ENCODE assay signal across 16 cellular contexts in genomic region chr5:141780240-141780951, GRCh38.
A peak's percentile ranks its signal among the peaks of the same experiment; 100 is the strongest.
DNase-seq lines count a peak whose midpoint lies in the region; ATAC-seq and TF ChIP-seq lines count a peak whose summit lies in the region.
"Had no signal": no experiment of that assay in that cellular context is flagged by ENCODE, and none has a peak within 500 bp of the region (broad histone marks: within the 10 kb centered on the region; RNA-seq: fewer than 3 reads in every experiment).

No MANE protein-coding gene starts in this region.

- peaks cover 17% of the 10 kb centered on the region for H3K27me3 Mint-ChIP-seq in GM23338 (ENCODE audit: insufficient read depth, low read depth, poor library complexity)
- H3K27me3 Mint-ChIP-seq: CD4-positive, alpha-beta T cell had no signal

- H3K4me2 ChIP-seq in BLaER1 (peak overlapping the region; percentile 92), GM23338 (no peak overlapping the region)
- H3K4me2 ChIP-seq: PC-9 had no signal

- DNase-seq in GM23338 (ENCODE audit: low spot score) = peak; percentile 54
- DNase-seq in RWPE1 (ENCODE audit: low spot score) = no peak
- no peak for DNase-seq in dorsolateral prefrontal cortex
- DNase-seq in NCI-H128 (lab: John Stamatoyannopoulos, UW; ENCODE audit: unreplicated experiment) = no peak
- DNase-seq in activated CD4-positive, CD25-positive, alpha-beta regulatory T cell (lab: John Stamatoyannopoulos, UW) = no peak
- no peak for DNase-seq in DMS 273 (lab: John Stamatoyannopoulos, UW; ENCODE audit: unreplicated experiment)
- DNase-seq in NK-92 (lab: John Stamatoyannopoulos, UW; ENCODE audit: unreplicated experiment) = no peak
- DNase-seq: CD4-positive, alpha-beta T cell; DMS 273 treated with DMSO at 0.1 percent for 48 hours; NCI-H1417 treated with DMSO at 0.1 percent for 48 hours; NCI-H2029 treated with DMSO at 0.1 percent for 48 hours; NCI-H510A treated with DMSO at 0.1 percent for 48 hours; T-cell had no signal

- no peaks in the 10 kb centered on the region for H3K9me3 Mint-ChIP-seq in GM23338
- H3K9me3 Mint-ChIP-seq: CD4-positive, alpha-beta T cell; T-cell had no signal

- no peak overlapping the region for H3K4me3 ChIP-seq in BLaER1
- no peak overlapping the region for H3K4me3 ChIP-seq in GM23338
- peak overlapping the region in 2 of 59 donors; percentile 18 to 22 for H3K4me3 ChIP-seq in dorsolateral prefrontal cortex
- H3K4me3 ChIP-seq: PC-9, SK-N-MC had no signal

- H3K79me2 ChIP-seq in GM23338 (replicated peaks; ENCODE audit: insufficient read depth) = no peaks in the 10 kb centered on the region

- H3K4me1 ChIP-seq in BLaER1 = peaks cover 54% of the 10 kb centered on the region
- H3K4me1 ChIP-seq in GM23338 (ENCODE audit: insufficient read depth) = peaks cover 31% of the 10 kb centered on the region

- no peaks in the 10 kb centered on the region for H3K9me2 ChIP-seq in GM23338 (ENCODE audit: insufficient read depth)

- H3K27ac Mint-ChIP-seq in GM23338 = no peak overlapping the region
- H3K27ac Mint-ChIP-seq: CD4-positive, alpha-beta T cell; T-cell had no signal

- H3K27ac ChIP-seq in BLaER1 (peak overlapping the region; percentile 71), GM23338 (ENCODE audit: low read depth) (no peak overlapping the region), RWPE1 (peak overlapping the region; percentile 21), dorsolateral prefrontal cortex (peak overlapping the region in 54 of 59 donors; percentile 32 to 91 (median 70))
- H3K27ac ChIP-seq: PC-9, SK-N-MC had no signal

- no peak overlapping the region for H2AFZ ChIP-seq in GM23338
- H2AFZ ChIP-seq: PC-9 had no signal

- no peak overlapping the region for H3K4me3 Mint-ChIP-seq in GM23338
- H3K4me3 Mint-ChIP-seq: CD4-positive, alpha-beta T cell; T-cell had no signal

- H3K36me3 Mint-ChIP-seq in GM23338 (ENCODE audit: low read depth) = no peaks in the 10 kb centered on the region
- H3K36me3 Mint-ChIP-seq: T-cell had no signal

- CTCF ChIA-PET in RWPE1 (lab: Yijun Ruan, JAX) = interaction anchor here (0.7 to 2.4 kb wide), 2 partner anchors 98 to 116 kb away, joined by 3 to 8 read pairs; partner anchors contain the start of gene PCDH1

- H3K9ac ChIP-seq in BLaER1 = peak overlapping the region; percentile 40; the same call in 1 of the 2 replicates

- H3K36me3 ChIP-seq in BLaER1 (no peaks in the 10 kb centered on the region), GM23338 (ENCODE audit: insufficient read depth) (no peaks in the 10 kb centered on the region)

- H3K27me3 ChIP-seq in BLaER1 (no peaks in the 10 kb centered on the region), GM23338 (ENCODE audit: insufficient read depth) (no peaks in the 10 kb centered on the region), dorsolateral prefrontal cortex (no peaks in the 10 kb centered on the region)

- peaks cover 7% of the 10 kb centered on the region; the same call in 1 of the 2 replicates for H3F3A ChIP-seq in GM23338 (replicated peaks; ENCODE audit: low read depth)

- no peaks in the 10 kb centered on the region for H3K9me3 ChIP-seq in BLaER1

- no peak for TF ChIP-seq CTCF in GM23338 (conservative IDR thresholded peaks at IDR 0.05; ENCODE audit: low read depth in 2 of 2)
- TF ChIP-seq CTCF in RWPE1 (conservative IDR thresholded peaks at IDR 0.05; ENCODE audit: low read depth) = no peak
- TF ChIP-seq CTCF in dorsolateral prefrontal cortex (IDR thresholded peaks at IDR 0.05 in 54 of 56, conservative IDR thresholded peaks at IDR 0.05 in 2 of 56; ENCODE audit: low read depth in 1 of 56, partially characterized antibody in 56 of 56) = no peak

- ATAC-seq in GM23338 = peak; percentile 76
- ATAC-seq: T-cell had no signal

- POLR2A ChIA-PET in RWPE1 (lab: Yijun Ruan, JAX; ENCODE audit: low non-redundant PET) = no interaction called here

- intact Hi-C loops in dorsolateral prefrontal cortex (cut with DNase I) = no loop called here

- H4K20me1 ChIP-seq in BLaER1 = no peaks in the 10 kb centered on the region
- H4K20me1 ChIP-seq in GM23338 (replicated peaks; ENCODE audit: insufficient read depth) = no peaks in the 10 kb centered on the region

- H3K4me1 Mint-ChIP-seq in GM23338 = peaks cover 48% of the 10 kb centered on the region
- H3K4me1 Mint-ChIP-seq: T-cell had no signal

TF ChIP-seq in GM23338, 12 proteins besides CTCF, POLR2A, EP300 and RAD21 (continues in another document):
- TF ChIP-seq ZNF462 (CRISPR knock-in tag; IDR thresholded peaks at IDR 0.05) (no peak), POLR2AphosphoS5 (IDR thresholded peaks at IDR 0.05; ENCODE audit: low read depth) (no peak), NANOG (IDR thresholded peaks at IDR 0.05; ENCODE audit: borderline replicate concordance) (no peak), REST (IDR thresholded peaks at IDR 0.05; ENCODE audit: unreplicated experiment) (no peak)
